1 cellular context compared by ENCODE assay signal in genomic region chr7:22403344-22403743, GRCh38.
TF ChIP-seq lines count a peak whose summit lies in the region.

No MANE protein-coding gene starts in this region.

TF ChIP-seq in K562, 482 proteins besides CTCF, POLR2A, EP300 and RAD21 (continued from another document):
- no peak for TF ChIP-seq PHF21A (IDR thresholded peaks at IDR 0.05; ENCODE audit: borderline replicate concordance, low read depth)
- TF ChIP-seq ARID1B (IDR thresholded peaks at IDR 0.05) = peak; percentile 72
- TF ChIP-seq SAP30 (IDR thresholded peaks at IDR 0.05; ENCODE audit: borderline replicate concordance, insufficient read depth, low read depth, low read length, poor library complexity, severe bottlenecking) = no peak
- no peak for TF ChIP-seq BRF1 (IDR thresholded peaks at IDR 0.05; ENCODE audit: borderline replicate concordance, extremely low read depth, insufficient read length)
- TF ChIP-seq NFIC (IDR thresholded peaks at IDR 0.05) = no peak; the same call in 1 of the 2 replicates
- TF ChIP-seq, protein P1, sequence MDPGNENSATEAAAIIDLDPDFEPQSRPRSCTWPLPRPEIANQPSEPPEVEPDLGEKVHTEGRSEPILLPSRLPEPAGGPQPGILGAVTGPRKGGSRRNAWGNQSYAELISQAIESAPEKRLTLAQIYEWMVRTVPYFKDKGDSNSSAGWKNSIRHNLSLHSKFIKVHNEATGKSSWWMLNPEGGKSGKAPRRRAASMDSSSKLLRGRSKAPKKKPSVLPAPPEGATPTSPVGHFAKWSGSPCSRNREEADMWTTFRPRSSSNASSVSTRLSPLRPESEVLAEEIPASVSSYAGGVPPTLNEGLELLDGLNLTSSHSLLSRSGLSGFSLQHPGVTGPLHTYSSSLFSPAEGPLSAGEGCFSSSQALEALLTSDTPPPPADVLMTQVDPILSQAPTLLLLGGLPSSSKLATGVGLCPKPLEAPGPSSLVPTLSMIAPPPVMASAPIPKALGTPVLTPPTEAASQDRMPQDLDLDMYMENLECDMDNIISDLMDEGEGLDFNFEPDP (CRISPR knock-in tag; IDR thresholded peaks at IDR 0.05) = no peak
- no peak for TF ChIP-seq TGIF2 (CRISPR knock-in tag; IDR thresholded peaks at IDR 0.05)
- peak; percentile 77 for TF ChIP-seq TAL1 (IDR thresholded peaks at IDR 0.05)
- TF ChIP-seq ZFP36 (IDR thresholded peaks at IDR 0.05; ENCODE audit: low read depth, low read length, partially characterized antibody) = no peak
- TF ChIP-seq SMAD2 (IDR thresholded peaks at IDR 0.05; ENCODE audit: low read depth, low read length) = no peak
- TF ChIP-seq POLR2AphosphoS5 (IDR thresholded peaks at IDR 0.05; ENCODE audit: control insufficient read depth, insufficient read depth, low read depth, low read length) = no peak
- TF ChIP-seq FOSL1 (tag; conservative IDR thresholded peaks at IDR 0.05) = no peak
- TF ChIP-seq, protein P2, sequence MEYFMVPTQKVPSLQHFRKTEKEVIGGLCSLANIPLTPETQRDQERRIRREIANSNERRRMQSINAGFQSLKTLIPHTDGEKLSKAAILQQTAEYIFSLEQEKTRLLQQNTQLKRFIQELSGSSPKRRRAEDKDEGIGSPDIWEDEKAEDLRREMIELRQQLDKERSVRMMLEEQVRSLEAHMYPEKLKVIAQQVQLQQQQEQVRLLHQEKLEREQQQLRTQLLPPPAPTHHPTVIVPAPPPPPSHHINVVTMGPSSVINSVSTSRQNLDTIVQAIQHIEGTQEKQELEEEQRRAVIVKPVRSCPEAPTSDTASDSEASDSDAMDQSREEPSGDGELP (CRISPR knock-in tag; IDR thresholded peaks at IDR 0.05; ENCODE audit: borderline replicate concordance) = no peak
- TF ChIP-seq TCF7L2 (IDR thresholded peaks at IDR 0.05; ENCODE audit: low read depth, low read length) = no peak
- no peak for TF ChIP-seq ERF (CRISPR knock-in tag; IDR thresholded peaks at IDR 0.05)
- TF ChIP-seq CHAMP1 (IDR thresholded peaks at IDR 0.05) = no peak
- TF ChIP-seq TCF3 (CRISPR knock-in tag; IDR thresholded peaks at IDR 0.05) = peak; percentile 75
- TF ChIP-seq ZNF436 (CRISPR knock-in tag; IDR thresholded peaks at IDR 0.05) = no peak
- TF ChIP-seq SRSF9 (IDR thresholded peaks at IDR 0.05; ENCODE audit: borderline replicate concordance, low read depth, low read length) = no peak
- TF ChIP-seq SIX5 (IDR thresholded peaks at IDR 0.05; ENCODE audit: borderline replicate concordance in 1 of 2, insufficient read depth in 1 of 2, low read depth in 1 of 2, low read length in 2 of 2) = no peak
